Comparison of ENCODE assay signal across 14 cellular contexts in genomic region chr21:31342328-31342727, GRCh38. TPM values are rescaled to one million over a fixed set of nuclear protein-coding genes. Genes with fewer than 3 reads are reported as not detected.
DNase-seq lines count a peak whose midpoint lies in the region; ATAC-seq, FAIRE-seq and TF ChIP-seq lines count a peak whose summit lies in the region.
"Had no signal": no experiment of that assay in that cellular context is flagged by ENCODE, and none has a peak within 500 bp of the region (broad histone marks: within the 10 kb centered on the region; RNA-seq: fewer than 3 reads in every experiment).

No MANE protein-coding gene starts in this region.

- FAIRE-seq in keratinocyte (lab: Jason Lieb, UNC) (no peak), H54 (lab: Jason Lieb, UNC) (no peak)

- H3K27ac Mint-ChIP-seq in activated T-helper 2 cell treated with anti-CD3 and anti-CD28 coated beads, Interferon-gamma antibody, Interleukin-2, Interleukin-4, amounts not matched to agents 10 μg/mL and 5 μg/mL and 100 μg/mL, durations not matched to agents 14 hours and 24 hours and 36 hours, result no peak overlapping the region
- H3K27ac Mint-ChIP-seq: H9 had no signal

- peak overlapping the region; percentile 85 for H3K4me3 Mint-ChIP-seq in activated T-helper 2 cell treated with anti-CD3 and anti-CD28 coated beads, Interferon-gamma antibody, Interleukin-2, Interleukin-4, amounts not matched to agents 10 μg/mL and 5 μg/mL and 100 μg/mL, durations not matched to agents 14 hours and 24 hours and 36 hours (ENCODE audit: low read depth)

- no peaks in the 10 kb centered on the region for H4K20me1 ChIP-seq in keratinocyte (ENCODE audit: control insufficient read depth, extremely low read depth, insufficient read depth, low read length)

- H3K4me1 ChIP-seq in left ventricle myocardium inferior (peaks cover 7% of the 10 kb centered on the region), keratinocyte (ENCODE audit: control insufficient read depth, extremely low read depth, insufficient read depth, low read length) (peaks cover 26% of the 10 kb centered on the region), gastrocnemius medialis (no peaks in the 10 kb centered on the region)

- no peak for DNase-seq in left ventricle myocardium inferior
- no peak for DNase-seq in Right ventricle myocardium inferior (ENCODE audit: missing footprints)
- DNase-seq in activated T-helper 2 cell treated with anti-CD3 and anti-CD28 coated beads, Interferon-gamma antibody, Interleukin-2, Interleukin-4, amounts not matched to agents 10 μg/mL and 5 μg/mL and 100 μg/mL, durations not matched to agents 14 hours and 24 hours and 36 hours (ENCODE audit: low spot score), result no peak
- DNase-seq in keratinocyte (ENCODE audit: low read depth, low spot score), result no peak
- no peak for DNase-seq in GOT3 (lab: John Stamatoyannopoulos, UW)
- no peak for DNase-seq in gastrocnemius medialis
- no peak for DNase-seq in stimulated activated CD4-positive, alpha-beta T cell treated with anti-CD3 and anti-CD28 coated beads, Interleukin-2, amount 100 ng/mL, for 48 hours
- no peak for DNase-seq in H54 (ENCODE audit: insufficient read length, low spot score)
- DNase-seq: H9; mesenchymal stem cell; MG63; NCI-H446; stimulated activated CD4-positive, alpha-beta T cell treated with anti-CD3 and anti-CD28 coated beads, Interleukin-1b, Interleukin-23, amount 100 ng/mL, for 48 hours had no signal

- H3K9me3 ChIP-seq in left ventricle myocardium inferior (replicated peaks), result no peaks in the 10 kb centered on the region
- no peaks in the 10 kb centered on the region for H3K9me3 ChIP-seq in keratinocyte (ENCODE audit: control insufficient read depth, low read depth, low read length)
- H3K9me3 ChIP-seq in gastrocnemius medialis, result no peaks in the 10 kb centered on the region
- H3K9me3 ChIP-seq: MG63 had no signal

- dilution Hi-C loops in keratinocyte (cut with MboI; ENCODE audit: extremely low pct_ligation_motif_present, low sequenced_read_pairs), result no loop called here

- peak overlapping the region; percentile 97 for H3K4me2 ChIP-seq in keratinocyte (ENCODE audit: control insufficient read depth, extremely low read depth, insufficient read depth, low read depth, low read length)

- TF ChIP-seq CTCF in left ventricle myocardium inferior (IDR thresholded peaks at IDR 0.05; ENCODE audit: borderline replicate concordance), result no peak
- no peak for TF ChIP-seq CTCF in keratinocyte (optimal IDR thresholded peaks at IDR 0.05 in 1 of 3, IDR thresholded peaks at IDR 0.05 in 1 of 3, conservative IDR thresholded peaks at IDR 0.05 in 1 of 3; ENCODE audit: extremely low read depth in 1 of 3, insufficient read depth in 2 of 3, low read length in 3 of 3)
- no peak for TF ChIP-seq CTCF in gastrocnemius medialis (IDR thresholded peaks at IDR 0.05 in 4 of 5, conservative IDR thresholded peaks at IDR 0.05 in 1 of 5)

- ATAC-seq in Right ventricle myocardium inferior (no peak), gastrocnemius medialis (no peak)

- H3K27me3 Mint-ChIP-seq in activated T-helper 2 cell treated with anti-CD3 and anti-CD28 coated beads, Interferon-gamma antibody, Interleukin-2, Interleukin-4, amounts not matched to agents 10 μg/mL and 5 μg/mL and 100 μg/mL, durations not matched to agents 14 hours and 24 hours and 36 hours (ENCODE audit: low read depth), result peaks cover 35% of the 10 kb centered on the region

- H3K36me3 Mint-ChIP-seq in activated T-helper 2 cell treated with anti-CD3 and anti-CD28 coated beads, Interferon-gamma antibody, Interleukin-2, Interleukin-4, amounts not matched to agents 10 μg/mL and 5 μg/mL and 100 μg/mL, durations not matched to agents 14 hours and 24 hours and 36 hours (ENCODE audit: low read depth), result no peaks in the 10 kb centered on the region

- H3K4me3 ChIP-seq in left ventricle myocardium inferior, result peak overlapping the region; percentile 63
- H3K4me3 ChIP-seq in keratinocyte (ENCODE audit: control insufficient read depth in 2 of 3, extremely low read depth in 1 of 3, insufficient read depth in 2 of 3, low read depth in 1 of 3, low read length in 3 of 3), result peak overlapping the region in 1 of 3 experiments; percentile 86
- H3K4me3 ChIP-seq in gastrocnemius medialis, result no peak overlapping the region
- H3K4me3 ChIP-seq: cardiac muscle cell, MG63 had no signal

- no peak overlapping the region for H3K27ac ChIP-seq in left ventricle myocardium inferior (replicated peaks)
- no peak overlapping the region for H3K27ac ChIP-seq in keratinocyte (ENCODE audit: control insufficient read depth, insufficient read depth, low read length)
- H3K27ac ChIP-seq in gastrocnemius medialis, result no peak overlapping the region
- H3K27ac ChIP-seq: cardiac muscle cell had no signal

- no peak overlapping the region for H3K9ac ChIP-seq in keratinocyte (ENCODE audit: control insufficient read depth, extremely low read depth, insufficient read depth, low read length)

- H3K4me1 Mint-ChIP-seq in activated T-helper 2 cell treated with anti-CD3 and anti-CD28 coated beads, Interferon-gamma antibody, Interleukin-2, Interleukin-4, amounts not matched to agents 10 μg/mL and 5 μg/mL and 100 μg/mL, durations not matched to agents 14 hours and 24 hours and 36 hours (ENCODE audit: low read depth), result peaks cover 45% of the 10 kb centered on the region

- H3K9me3 Mint-ChIP-seq in activated T-helper 2 cell treated with anti-CD3 and anti-CD28 coated beads, Interferon-gamma antibody, Interleukin-2, Interleukin-4, amounts not matched to agents 10 μg/mL and 5 μg/mL and 100 μg/mL, durations not matched to agents 14 hours and 24 hours and 36 hours, result no peaks in the 10 kb centered on the region
- H3K9me3 Mint-ChIP-seq: H9 had no signal

- no peak overlapping the region for H2AFZ ChIP-seq in keratinocyte (ENCODE audit: control insufficient read depth, low read length)

- TF ChIP-seq POLR2A in gastrocnemius medialis (IDR thresholded peaks at IDR 0.05) (no peak), H54 (IDR thresholded peaks at IDR 0.05; ENCODE audit: low read depth, low read length) (no peak)

- no peaks in the 10 kb centered on the region for H3K9me1 ChIP-seq in keratinocyte (ENCODE audit: control insufficient read depth, extremely low read depth, insufficient read depth, low read length)

- in situ Hi-C loops in gastrocnemius medialis (cut with MboI; ENCODE audit: low sequenced_read_pairs in 4 of 4), result no loop called here

- H3K36me3 ChIP-seq in left ventricle myocardium inferior (no peaks in the 10 kb centered on the region), keratinocyte (ENCODE audit: control insufficient read depth in 2 of 2, extremely low read depth in 1 of 2, insufficient read depth in 2 of 2, low read length in 2 of 2) (no peaks in the 10 kb centered on the region), gastrocnemius medialis (no peaks in the 10 kb centered on the region)
- H3K36me3 ChIP-seq: cardiac muscle cell, MG63 had no signal

- intact Hi-C loops in left ventricle myocardium inferior (cut with micrococcal nuclease) (no loop called here), Right ventricle myocardium inferior (cut with DNase I) (no loop called here), gastrocnemius medialis (cut with DNase I; ENCODE audit: low total_unique reads) (no loop called here)
- intact Hi-C loops in activated T-helper 2 cell treated with anti-CD3 and anti-CD28 coated beads, Interferon-gamma antibody, Interleukin-2, Interleukin-4, amounts not matched to agents 10 μg/mL and 5 μg/mL and 100 μg/mL, durations not matched to agents 14 hours and 24 hours and 36 hours (cut with micrococcal nuclease), result no loop called here

- H3K79me2 ChIP-seq in keratinocyte (ENCODE audit: control insufficient read depth, insufficient read depth, low read length), result peaks cover 2% of the 10 kb centered on the region

- H3K27me3 ChIP-seq in left ventricle myocardium inferior (ENCODE audit: low read depth) (peaks cover 88% of the 10 kb centered on the region), keratinocyte (ENCODE audit: control insufficient read depth, extremely low read depth, insufficient read depth, low read length) (no peaks in the 10 kb centered on the region), gastrocnemius medialis (peaks cover 0 to 9% (median 0%) of the 10 kb centered on the region in 3 donors)
- H3K27me3 ChIP-seq: cardiac muscle cell had no signal

RNA-seq across cellular contexts. Expression of gene TIAM1, which starts 1.7 kb away (rescaled TPM):
- total RNA-seq in left ventricle myocardium inferior, result 1.8 TPM
- 3.8 TPM for total RNA-seq in Right ventricle myocardium inferior
- 110 and 114 TPM in 2 replicates for total RNA-seq in activated T-helper 2 cell treated with anti-CD3 and anti-CD28 coated beads, Interferon-gamma antibody, Interleukin-2, Interleukin-4, amounts not matched to agents 10 μg/mL and 5 μg/mL and 100 μg/mL, durations not matched to agents 14 hours and 24 hours and 36 hours
- 8.3 to 10.7 TPM (median 9.4 TPM) in 3 replicates for polyA plus RNA-seq in keratinocyte
- polyA plus RNA-seq in keratinocyte (2011; ENCODE audit: low read depth), result 21.2 TPM
- polyA plus RNA-seq in keratinocyte (2011; cell fraction: cytosol; rRNA removed), result 7.6 and 7.7 TPM in 2 replicates
- polyA plus RNA-seq in keratinocyte (2011; cell fraction: nucleus; rRNA removed), result 16.5 and 18.7 TPM in 2 replicates
- 10.2 and 28.6 TPM in 2 replicates for polyA plus RNA-seq in keratinocyte (2012; ENCODE audit: low replicate concordance)
- 36.9 to 62.9 TPM (median 48.1 TPM) in 3 replicates for polyA minus RNA-seq in keratinocyte
- 24.0 TPM for polyA minus RNA-seq in keratinocyte (2011; cell fraction: cytosol; rRNA and poly(A)+ RNA removed)
- polyA minus RNA-seq in keratinocyte (2011; cell fraction: nucleus; rRNA and poly(A)+ RNA removed), result 30.3 and 50.9 TPM in 2 replicates
- total RNA-seq in gastrocnemius medialis, result 1 to 10 TPM in 2 of 4 donors, under 1 TPM in 2; 0.66 to 3.5 (median 1.0) TPM

Comparison
In these comparisons a context has a peak if more than half of its experiments do, and no peak if none do; other contexts are left out.
1. RNA of gene TIAM1, which starts 1.7 kb away (total RNA-seq): 110 to 114 TPM in activated T-helper 2 cell treated with anti-CD3 and anti-CD28 coated beads, Interferon-gamma antibody, Interleukin-2, Interleukin-4, amounts not matched to agents 10 μg/mL and 5 μg/mL and 100 μg/mL, durations not matched to agents 14 hours and 24 hours and 36 hours; 3.8 TPM in Right ventricle myocardium inferior (single experiment), 1.8 TPM in left ventricle myocardium inferior (single experiment) and 0.66 to 3.5 TPM in gastrocnemius medialis; every median in the first group is over 10 times any median in the second.